Comparison of ENCODE assay signal across 2 cellular contexts in the genomic region with DNA sequence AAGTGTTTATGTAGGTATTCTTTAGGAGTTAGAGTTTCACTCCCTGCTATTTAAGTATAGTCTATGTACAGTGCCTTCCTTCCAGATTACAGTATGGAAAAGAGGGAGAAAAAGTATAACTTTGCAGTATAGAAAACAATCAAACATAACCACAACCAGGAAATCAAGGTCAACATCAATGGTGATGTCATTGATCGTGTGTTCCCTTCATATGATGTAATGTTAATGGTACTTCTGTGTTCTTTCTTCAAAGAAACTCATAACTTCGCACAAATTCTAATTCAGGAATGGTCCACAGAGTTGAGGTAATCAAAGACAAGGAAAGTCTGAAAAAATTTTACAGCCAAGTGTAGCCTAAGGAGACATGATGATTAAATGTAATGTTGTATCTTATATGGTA.
TF ChIP-seq lines count a peak whose summit lies in the region.

No MANE protein-coding gene starts in this region.

TF ChIP-seq in HepG2, 621 proteins besides CTCF, POLR2A, EP300 and RAD21 (continued from another document):
- TF ChIP-seq, protein P1, sequence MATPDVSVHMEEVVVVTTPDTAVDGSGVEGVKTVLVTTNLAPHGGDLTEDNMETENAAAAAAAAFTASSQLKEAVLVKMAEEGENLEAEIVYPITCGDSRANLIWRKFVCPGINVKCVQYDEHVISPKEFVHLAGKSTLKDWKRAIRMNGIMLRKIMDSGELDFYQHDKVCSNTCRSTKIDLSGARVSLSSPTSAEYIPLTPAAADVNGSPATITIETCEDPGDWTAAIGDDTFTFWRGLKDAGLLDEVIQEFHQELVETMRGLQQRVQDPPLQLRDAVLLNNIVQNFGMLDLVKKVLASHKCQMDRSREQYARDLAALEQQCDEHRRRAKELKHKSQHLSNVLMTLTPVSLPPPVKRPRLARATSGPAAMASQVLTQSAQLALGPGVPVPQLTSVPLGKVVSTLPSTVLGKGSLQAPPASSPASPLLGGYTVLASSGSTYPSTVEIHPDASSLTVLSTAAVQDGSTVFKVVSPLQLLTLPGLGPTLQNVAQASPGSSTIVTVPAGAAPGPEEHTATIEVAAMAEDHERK (CRISPR knock-in tag; IDR thresholded peaks at IDR 0.05; ENCODE audit: low read depth): no peak
- 0 out of 2 replicates have a peak, but pooled peaks have one; percentile 42 for TF ChIP-seq CREB1 (IDR thresholded peaks at IDR 0.05)
- no peak for TF ChIP-seq CREB1 (CRISPR knock-in tag; IDR thresholded peaks at IDR 0.05)
- peak; percentile 86 for TF ChIP-seq ATF7 (IDR thresholded peaks at IDR 0.05)
- TF ChIP-seq ATF7 (CRISPR knock-in tag; IDR thresholded peaks at IDR 0.05): no peak

TF ChIP-seq in HEK293, 187 proteins besides CTCF, POLR2A, EP300 and RAD21 (continued from another document):
- TF ChIP-seq, protein P2, sequence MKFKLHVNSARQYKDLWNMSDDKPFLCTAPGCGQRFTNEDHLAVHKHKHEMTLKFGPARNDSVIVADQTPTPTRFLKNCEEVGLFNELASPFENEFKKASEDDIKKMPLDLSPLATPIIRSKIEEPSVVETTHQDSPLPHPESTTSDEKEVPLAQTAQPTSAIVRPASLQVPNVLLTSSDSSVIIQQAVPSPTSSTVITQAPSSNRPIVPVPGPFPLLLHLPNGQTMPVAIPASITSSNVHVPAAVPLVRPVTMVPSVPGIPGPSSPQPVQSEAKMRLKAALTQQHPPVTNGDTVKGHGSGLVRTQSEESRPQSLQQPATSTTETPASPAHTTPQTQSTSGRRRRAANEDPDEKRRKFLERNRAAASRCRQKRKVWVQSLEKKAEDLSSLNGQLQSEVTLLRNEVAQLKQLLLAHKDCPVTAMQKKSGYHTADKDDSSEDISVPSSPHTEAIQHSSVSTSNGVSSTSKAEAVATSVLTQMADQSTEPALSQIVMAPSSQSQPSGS (tag by site-specific recombination; IDR thresholded peaks at IDR 0.05; ENCODE audit: low read depth): peak; percentile 89
- TF ChIP-seq, protein P3, sequence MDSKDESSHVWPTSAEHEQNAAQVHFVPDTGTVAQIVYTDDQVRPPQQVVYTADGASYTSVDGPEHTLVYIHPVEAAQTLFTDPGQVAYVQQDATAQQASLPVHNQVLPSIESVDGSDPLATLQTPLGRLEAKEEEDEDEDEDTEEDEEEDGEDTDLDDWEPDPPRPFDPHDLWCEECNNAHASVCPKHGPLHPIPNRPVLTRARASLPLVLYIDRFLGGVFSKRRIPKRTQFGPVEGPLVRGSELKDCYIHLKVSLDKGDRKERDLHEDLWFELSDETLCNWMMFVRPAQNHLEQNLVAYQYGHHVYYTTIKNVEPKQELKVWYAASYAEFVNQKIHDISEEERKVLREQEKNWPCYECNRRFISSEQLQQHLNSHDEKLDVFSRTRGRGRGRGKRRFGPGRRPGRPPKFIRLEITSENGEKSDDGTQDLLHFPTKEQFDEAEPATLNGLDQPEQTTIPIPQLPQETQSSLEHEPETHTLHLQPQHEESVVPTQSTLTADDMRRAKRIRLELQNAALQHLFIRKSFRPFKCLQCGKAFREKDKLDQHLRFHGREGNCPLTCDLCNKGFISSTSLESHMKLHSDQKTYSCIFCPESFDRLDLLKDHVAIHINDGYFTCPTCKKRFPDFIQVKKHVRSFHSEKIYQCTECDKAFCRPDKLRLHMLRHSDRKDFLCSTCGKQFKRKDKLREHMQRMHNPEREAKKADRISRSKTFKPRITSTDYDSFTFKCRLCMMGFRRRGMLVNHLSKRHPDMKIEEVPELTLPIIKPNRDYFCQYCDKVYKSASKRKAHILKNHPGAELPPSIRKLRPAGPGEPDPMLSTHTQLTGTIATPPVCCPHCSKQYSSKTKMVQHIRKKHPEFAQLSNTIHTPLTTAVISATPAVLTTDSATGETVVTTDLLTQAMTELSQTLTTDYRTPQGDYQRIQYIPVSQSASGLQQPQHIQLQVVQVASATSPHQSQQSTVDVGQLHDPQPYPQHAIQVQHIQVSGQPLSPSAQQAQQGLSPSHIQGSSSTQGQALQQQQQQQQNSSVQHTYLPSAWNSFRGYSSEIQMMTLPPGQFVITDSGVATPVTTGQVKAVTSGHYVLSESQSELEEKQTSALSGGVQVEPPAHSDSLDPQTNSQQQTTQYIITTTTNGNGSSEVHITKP (tag by site-specific recombination; IDR thresholded peaks at IDR 0.05): no peak
